ENCODE assay signal across 8 cellular contexts in the genomic region with DNA sequence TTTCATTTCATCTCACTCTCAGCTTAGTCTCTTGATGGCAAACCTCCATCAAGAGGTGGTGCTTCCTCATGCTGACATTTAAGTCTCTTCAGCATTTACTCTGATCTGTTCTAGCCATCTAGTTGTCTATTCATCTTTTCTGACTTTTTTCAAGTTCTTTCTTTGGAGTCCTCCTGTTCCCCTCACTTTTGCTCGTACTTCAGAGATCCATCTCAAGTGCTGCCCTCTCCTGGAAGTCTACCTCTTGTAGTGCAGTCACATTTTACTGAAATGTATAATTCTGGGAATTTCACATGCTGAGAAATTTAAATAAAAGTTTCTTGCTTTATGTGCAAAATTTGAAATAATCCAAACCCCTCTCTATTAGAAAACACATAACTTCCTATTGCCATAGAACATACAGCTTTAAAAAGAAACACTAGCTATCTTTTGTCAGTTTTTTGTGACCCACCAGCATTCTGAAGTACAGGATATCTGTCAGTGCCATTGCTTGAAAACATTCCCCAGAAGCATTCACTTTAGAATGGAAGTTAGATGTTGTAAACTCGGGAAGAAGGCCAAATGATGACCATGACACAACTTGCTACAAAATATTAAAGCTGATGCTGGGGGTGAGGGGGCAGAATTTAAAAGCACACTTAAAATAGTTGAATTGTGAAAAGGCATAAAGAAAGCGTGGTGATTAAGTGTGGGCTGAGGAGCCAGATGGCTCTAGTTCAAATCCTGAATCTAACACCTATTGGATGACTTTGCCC. TPM values are rescaled to one million over a fixed set of nuclear protein-coding genes. Genes with fewer than 3 reads are reported as not detected.
DNase-seq lines count a peak whose midpoint lies in the region; ATAC-seq, FAIRE-seq and TF ChIP-seq lines count a peak whose summit lies in the region.

No MANE protein-coding gene starts in this region.

- peak; percentile 31 for DNase-seq in D341Med (ENCODE audit: low spot score)
- peak; percentile 73 for DNase-seq in GM23338 (ENCODE audit: low spot score)
- peak; percentile 22 for DNase-seq in HepG2 (ENCODE audit: low spot score)
- no peak for DNase-seq in ecto neural progenitor cell (ENCODE audit: low spot score)
- DNase-seq in uterus: no peak

- H3K27me3 ChIP-seq in GM23338 (ENCODE audit: insufficient read depth) (no peaks in the 10 kb centered on the region), HepG2 (ENCODE audit: control insufficient read depth in 1 of 2, insufficient read depth in 2 of 2, low read length in 2 of 2) (no peaks in the 10 kb centered on the region; a peak in 1 of 5 replicates), uterus (no peaks in the 10 kb centered on the region)

- no peaks in the 10 kb centered on the region for H3K36me3 Mint-ChIP-seq in GM23338 (ENCODE audit: low read depth)

- in situ Hi-C loops in HepG2 (cut with HindIII; ENCODE audit: extremely low pct_ligation_motif_present, low pct_unique_long_range_greater_than_20kb): no loop called here

- TF ChIP-seq POLR2A in HepG2 (IDR thresholded peaks at IDR 0.05; ENCODE audit: insufficient read depth in 1 of 2, low read depth in 2 of 2, low read length in 2 of 2) (no peak), uterus (IDR thresholded peaks at IDR 0.05) (no peak)

- TF ChIP-seq EP300 in HepG2 (IDR thresholded peaks at IDR 0.05; ENCODE audit: low read depth in 2 of 2, low read length in 2 of 2): no peak
- TF ChIP-seq EP300 in HepG2 (CRISPR knock-in tag; IDR thresholded peaks at IDR 0.05; ENCODE audit: borderline replicate concordance): no peak

- no peaks in the 10 kb centered on the region; the same call in 1 of the 2 replicates for H3K4me1 ChIP-seq in GM23338 (ENCODE audit: insufficient read depth)
- no peaks in the 10 kb centered on the region for H3K4me1 ChIP-seq in HepG2 (ENCODE audit: insufficient read depth, low read length)
- H3K4me1 ChIP-seq in uterus: peaks cover 0 to 16% of the 10 kb centered on the region in 2 donors

- H3K4me3 Mint-ChIP-seq in GM23338: no peak overlapping the region; the same call in 2 of the 3 replicates

- no peak overlapping the region for H3K4me3 ChIP-seq in GM23338
- no peak overlapping the region for H3K4me3 ChIP-seq in WI38 (ENCODE audit: low read depth, low read length)
- H3K4me3 ChIP-seq in HepG2 (replicated peaks in 1 of 3; ENCODE audit: insufficient read depth in 1 of 3, low read depth in 2 of 3, low read length in 3 of 3): no peak overlapping the region
- H3K4me3 ChIP-seq in uterus: no peak overlapping the region

- peak; percentile 76 for FAIRE-seq in HepG2 (lab: Jason Lieb, UNC)

- ATAC-seq in GM23338 (peak; percentile 78), HepG2 (0 out of 3 replicates have a peak, but pooled peaks have one; percentile 31), HG02642 (IDR thresholded peaks at IDR 0.05; ENCODE audit: poor library complexity, unreplicated experiment) (no peak), GM19023 (IDR thresholded peaks at IDR 0.05; ENCODE audit: unreplicated experiment) (no peak)

- H3K9ac ChIP-seq in HepG2 (ENCODE audit: insufficient read depth, low read depth, low read length): no peak overlapping the region

- H4K20me1 ChIP-seq in GM23338 (replicated peaks; ENCODE audit: insufficient read depth) (peaks cover 41% of the 10 kb centered on the region), HepG2 (ENCODE audit: insufficient read depth, low read length) (peaks cover 85% of the 10 kb centered on the region)

- H3K27ac ChIP-seq in GM23338 (ENCODE audit: low read depth) (no peak overlapping the region), HepG2 (ENCODE audit: extremely low read length, insufficient read depth, low read length) (no peak overlapping the region), uterus (no peak overlapping the region)

- POLR2A ChIA-PET in HepG2 (lab: Yijun Ruan, JAX): no interaction called here

- H2AFZ ChIP-seq in GM23338 (no peak overlapping the region), HepG2 (ENCODE audit: low read length) (no peak overlapping the region)

- WGBS in HepG2 (ENCODE audit: low lambda C conversion rate): 79% methylated on average over 3 of the region's 3 CpGs

- no peak overlapping the region for H3K27ac Mint-ChIP-seq in GM23338

- intact Hi-C loops in HepG2 (cut with micrococcal nuclease; ENCODE audit: unreplicated experiment) (no loop called here), uterus (cut with DNase I; ENCODE audit: low total_unique reads) (no loop called here)

- H3F3A ChIP-seq in GM23338 (replicated peaks; ENCODE audit: low read depth): no peaks in the 10 kb centered on the region

- H3K79me2 ChIP-seq in GM23338 (replicated peaks; ENCODE audit: insufficient read depth) (peaks cover 98% of the 10 kb centered on the region), HepG2 (ENCODE audit: insufficient read depth, low read length) (peaks cover 94% of the 10 kb centered on the region)

- H3K27me3 Mint-ChIP-seq in GM23338 (ENCODE audit: insufficient read depth, low read depth, poor library complexity): peaks cover 2% of the 10 kb centered on the region

- no peaks in the 10 kb centered on the region for H3K9me2 ChIP-seq in GM23338 (ENCODE audit: insufficient read depth)

- H3K4me2 ChIP-seq in GM23338 (no peak overlapping the region), HepG2 (ENCODE audit: low read depth, low read length) (no peak overlapping the region)

- peak; percentile 63 to 78 for TF ChIP-seq CTCF in GM23338 (conservative IDR thresholded peaks at IDR 0.05; ENCODE audit: low read depth in 2 of 2)
- TF ChIP-seq CTCF in WI38 (IDR thresholded peaks at IDR 0.05; ENCODE audit: low read depth, low read length): 0 out of 2 replicates have a peak, but pooled peaks have one; percentile 11
- peak; percentile 34 for TF ChIP-seq CTCF in HepG2 (CRISPR knock-in tag; IDR thresholded peaks at IDR 0.05)
- TF ChIP-seq CTCF in uterus (IDR thresholded peaks at IDR 0.05): no peak

- H3K9me3 Mint-ChIP-seq in GM23338: no peaks in the 10 kb centered on the region

- peaks cover 14% of the 10 kb centered on the region for H3K4me1 Mint-ChIP-seq in GM23338

- CTCF ChIA-PET in HepG2 (lab: Yijun Ruan, JAX; ENCODE audit: low intra/inter-chr PET ratio, low total read pairs): interaction anchor here (1.1 to 1.4 kb wide), 2 partner anchors 30 to 156 kb away, joined by 3 read pairs; no protein-coding TSS in a partner anchor

- H3K36me3 ChIP-seq in GM23338 (ENCODE audit: insufficient read depth): no peaks in the 10 kb centered on the region
- H3K36me3 ChIP-seq in HepG2 (replicated peaks in 1 of 2; ENCODE audit: control insufficient read depth in 1 of 2, insufficient read depth in 2 of 2, low read length in 2 of 2): 0 out of 5 replicates have a peak, but pooled peaks cover 0 to 3% of the 10 kb centered on the region in 2 experiments
- H3K36me3 ChIP-seq in uterus: no peaks in the 10 kb centered on the region

- no TSS peak for BruUV-seq in HepG2 (replicated peaks; lab: Mats Ljungman, UMichigan)

- TF ChIP-seq RAD21 in HepG2 (CRISPR knock-in tag; IDR thresholded peaks at IDR 0.05): no peak

- H3K9me3 ChIP-seq in HepG2 (ENCODE audit: low read length) (no peaks in the 10 kb centered on the region), uterus (no peaks in the 10 kb centered on the region)

TF ChIP-seq in HepG2, 621 proteins besides CTCF, POLR2A, EP300 and RAD21:
- no peak for TF ChIP-seq ZNF567 (CRISPR knock-in tag; IDR thresholded peaks at IDR 0.05; ENCODE audit: borderline replicate concordance)
- TF ChIP-seq, protein P1, sequence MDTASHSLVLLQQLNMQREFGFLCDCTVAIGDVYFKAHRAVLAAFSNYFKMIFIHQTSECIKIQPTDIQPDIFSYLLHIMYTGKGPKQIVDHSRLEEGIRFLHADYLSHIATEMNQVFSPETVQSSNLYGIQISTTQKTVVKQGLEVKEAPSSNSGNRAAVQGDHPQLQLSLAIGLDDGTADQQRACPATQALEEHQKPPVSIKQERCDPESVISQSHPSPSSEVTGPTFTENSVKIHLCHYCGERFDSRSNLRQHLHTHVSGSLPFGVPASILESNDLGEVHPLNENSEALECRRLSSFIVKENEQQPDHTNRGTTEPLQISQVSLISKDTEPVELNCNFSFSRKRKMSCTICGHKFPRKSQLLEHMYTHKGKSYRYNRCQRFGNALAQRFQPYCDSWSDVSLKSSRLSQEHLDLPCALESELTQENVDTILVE (CRISPR knock-in tag; IDR thresholded peaks at IDR 0.05): 0 out of 2 replicates have a peak, but pooled peaks have one; percentile 21

RNA-seq across cellular contexts. Expression of a gene that starts 21.9 kb away (rescaled TPM):
- total RNA-seq in GM23338 (2014; rRNA removed; shearing (Covaris generic)): 21.1 and 22.2 TPM in 2 replicates
- polyA plus RNA-seq in GM23338 (2016; fragmentation: Nextera tagmentation; extraction: Ambion mirVana): 4.4 and 6.6 TPM in 2 replicates
- total RNA-seq in HepG2 (2016; rRNA removed; fragmentation: Illumina TruSeq; extraction: Trizol): 15.7 and 27.2 TPM in 2 replicates
- total RNA-seq in HepG2 (2016; cell fraction: cytosol; rRNA removed; fragmentation: Illumina TruSeq; extraction: Trizol; ENCODE audit: low read depth): 4.8 and 5.3 TPM in 2 replicates
- total RNA-seq in HepG2 (2016; cell fraction: insoluble cytoplasmic fraction; rRNA removed; fragmentation: Illumina TruSeq; extraction: Trizol): 15.7 and 25.8 TPM in 2 replicates
- total RNA-seq in HepG2 (2016; cell fraction: membrane; rRNA removed; fragmentation: Illumina TruSeq; extraction: Trizol): 5.3 and 6.4 TPM in 2 replicates
- total RNA-seq in HepG2 (2016; cell fraction: nucleus; rRNA removed; fragmentation: Illumina TruSeq; extraction: Trizol): 18.0 and 19.4 TPM in 2 replicates
- polyA plus RNA-seq in HepG2 (2011; rRNA removed): 7.0 and 9.0 TPM in 2 replicates
- 3.0 and 5.4 TPM in 2 replicates for polyA plus RNA-seq in HepG2 (2011; cell fraction: cytosol; rRNA removed)
- 6.5 and 6.6 TPM in 2 replicates for polyA plus RNA-seq in HepG2 (2011; cell fraction: nucleus; rRNA removed)
- polyA plus RNA-seq in HepG2 (2012): 10.2 and 11.1 TPM in 2 replicates
- polyA plus RNA-seq in HepG2 (2016; cell fraction: cytosol; fragmentation: Illumina TruSeq; extraction: Trizol; ENCODE audit: low read depth): 0.23 TPM in 2 replicates
- 9.7 and 9.9 TPM in 2 replicates for polyA plus RNA-seq in HepG2 (2016; cell fraction: insoluble cytoplasmic fraction; fragmentation: Illumina TruSeq; extraction: Trizol; ENCODE audit: low read depth)
- 0.85 and 0.98 TPM in 2 replicates for polyA plus RNA-seq in HepG2 (2016; cell fraction: membrane; fragmentation: Illumina TruSeq; extraction: Trizol; ENCODE audit: low read depth)
- 14.6 TPM in 2 replicates for polyA plus RNA-seq in HepG2 (2016; cell fraction: nucleus; fragmentation: Illumina TruSeq; extraction: Trizol; ENCODE audit: insufficient read depth, low read depth)
- 5.4 and 7.5 TPM in 2 replicates for polyA minus RNA-seq in HepG2 (2011; rRNA and poly(A)+ RNA removed; ENCODE audit: low replicate concordance)
- polyA minus RNA-seq in HepG2 (2011; cell fraction: cytosol; rRNA and poly(A)+ RNA removed): 16.5 and 19.7 TPM in 2 replicates
- 32.4 and 33.8 TPM in 2 replicates for polyA minus RNA-seq in HepG2 (2011; cell fraction: nucleus; rRNA and poly(A)+ RNA removed)
- 10 to 100 TPM; 17.9 to 68.0 (median 28.9) TPM for total RNA-seq in uterus

Comparison
In these comparisons a context has a peak if more than half of its experiments do, and no peak if none do; other contexts are left out.
1. DNase-seq: peak in D341Med (single experiment), GM23338 (single experiment) and HepG2 (single experiment); none in ecto neural progenitor cell (single experiment) and uterus (0 of 2).
2. ATAC-seq: peak in GM23338 (single experiment) and HepG2 (single experiment); none in HG02642 (single experiment) and GM19023 (single experiment).
3. CTCF ChIP-seq: peak in GM23338 (2 of 2), WI38 (single experiment) and HepG2 (single experiment); none in uterus (0 of 4).